ENCODE assay signal across 8 cellular contexts in the genomic region with DNA sequence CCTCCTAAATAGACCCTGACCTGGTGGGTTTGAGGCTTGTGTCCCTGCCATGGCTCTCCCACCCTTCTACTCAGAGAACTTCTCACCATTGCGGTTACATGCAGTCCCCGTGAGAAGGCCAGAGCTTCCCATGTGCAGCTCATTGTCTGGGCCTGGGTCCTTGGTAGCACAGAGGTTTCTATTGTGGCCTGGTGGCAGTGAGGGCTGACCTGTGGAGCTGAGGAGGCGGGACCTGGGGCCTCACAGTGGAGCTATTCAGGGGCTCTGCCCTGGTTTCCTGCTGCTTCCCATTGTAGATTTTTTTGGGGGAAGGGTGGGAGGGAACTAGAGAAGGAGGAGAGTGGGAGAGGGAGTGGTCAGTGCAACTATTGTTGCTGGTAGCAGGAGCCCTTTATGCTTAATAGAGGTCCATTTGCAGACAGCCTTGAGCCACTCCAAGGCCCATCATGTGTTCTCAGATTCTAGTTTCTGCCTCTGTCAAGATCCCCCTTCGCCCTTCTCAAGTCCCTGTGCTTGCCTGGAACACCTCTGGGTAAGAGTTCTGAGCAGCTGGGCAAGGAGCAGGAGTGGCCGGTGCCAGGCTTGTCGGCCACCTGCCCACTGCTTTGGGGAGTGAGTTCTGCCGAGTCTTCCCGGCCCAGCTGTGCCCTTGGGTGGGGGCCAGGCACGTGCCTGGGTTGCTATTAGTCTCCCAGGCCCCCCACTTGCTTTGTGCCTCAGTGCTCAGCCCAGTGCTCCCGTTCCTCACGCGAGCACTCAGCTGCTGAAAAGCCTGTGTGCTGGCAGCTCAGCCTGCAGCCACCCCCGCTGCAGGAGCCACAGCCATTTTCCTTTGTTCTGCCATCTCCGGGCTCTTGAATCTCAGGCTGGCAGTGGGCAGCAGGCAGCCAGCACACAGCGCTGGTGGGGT. TPM values are rescaled to one million over a fixed set of nuclear protein-coding genes. Genes with fewer than 3 reads are reported as not detected.
DNase-seq lines count a peak whose midpoint lies in the region; ATAC-seq and TF ChIP-seq lines count a peak whose summit lies in the region.

No MANE protein-coding gene starts in this region.

- H3K9me3 ChIP-seq in SU-DHL-6 (ENCODE audit: insufficient read depth, low read length) (no peaks in the 10 kb centered on the region), fibroblast of lung (ENCODE audit: control insufficient read depth, insufficient read depth, low read depth, low read length) (no peaks in the 10 kb centered on the region), neural cell (ENCODE audit: low read length) (no peaks in the 10 kb centered on the region)

- no peak overlapping the region for H3K9ac ChIP-seq in SU-DHL-6 (ENCODE audit: low read length)
- no peak overlapping the region for H3K9ac ChIP-seq in fibroblast of lung (ENCODE audit: insufficient read depth, low read length)
- peak overlapping the region; percentile 66 for H3K9ac ChIP-seq in neural cell (ENCODE audit: low read length)

- TF ChIP-seq CTCF in SU-DHL-6 (IDR thresholded peaks at IDR 0.05; ENCODE audit: insufficient read depth, low read length, poor library complexity, severe bottlenecking) (no peak), fibroblast of lung (conservative IDR thresholded peaks at IDR 0.05 in 1 of 2, IDR thresholded peaks at IDR 0.05 in 1 of 2; ENCODE audit: low read depth in 1 of 2, low read length in 2 of 2) (no peak), neural cell (IDR thresholded peaks at IDR 0.05; ENCODE audit: poor library complexity, severe bottlenecking) (no peak)

- H3K4me3 ChIP-seq in SU-DHL-6 (ENCODE audit: insufficient read depth, low read length, poor library complexity, severe bottlenecking) (no peak overlapping the region), fibroblast of lung (replicated peaks in 1 of 4; ENCODE audit: control extremely low read depth in 1 of 4, insufficient read depth in 1 of 4, low read depth in 3 of 4, low read length in 4 of 4) (no peak overlapping the region), neural cell (ENCODE audit: low read length) (peak overlapping the region; percentile 50)

- H4K20me1 ChIP-seq in SU-DHL-6 (ENCODE audit: low read depth, low read length) (no peaks in the 10 kb centered on the region; the same call in 1 of the 2 replicates), fibroblast of lung (ENCODE audit: control insufficient read depth, extremely low read depth, insufficient read depth, low read length) (no peaks in the 10 kb centered on the region), neural cell (ENCODE audit: insufficient read depth) (no peaks in the 10 kb centered on the region)

- no peak for ATAC-seq in GM21717 (IDR thresholded peaks at IDR 0.05; ENCODE audit: unreplicated experiment)
- ATAC-seq in HG03565 (IDR thresholded peaks at IDR 0.05; ENCODE audit: unreplicated experiment) = no peak

- no peaks in the 10 kb centered on the region for H3K36me3 ChIP-seq in SU-DHL-6 (ENCODE audit: low read length)
- H3K36me3 ChIP-seq in fibroblast of lung (ENCODE audit: control insufficient read depth, insufficient read depth, low read length) = no peaks in the 10 kb centered on the region
- H3K36me3 ChIP-seq in neural cell (ENCODE audit: insufficient read depth, low read length) = no peaks in the 10 kb centered on the region

- H3K27ac ChIP-seq in SU-DHL-6 (ENCODE audit: low read depth, low read length) (peak overlapping the region; percentile 60), fibroblast of lung (ENCODE audit: insufficient read depth, low read length) (no peak overlapping the region), neural cell (ENCODE audit: low read length) (peak overlapping the region; percentile 71)

- H3K4me2 ChIP-seq in SU-DHL-6 (ENCODE audit: low read depth, low read length, poor library complexity, severe bottlenecking) = no peak overlapping the region
- H3K4me2 ChIP-seq in fibroblast of lung (ENCODE audit: extremely low read depth, insufficient read depth, low read length) = peak overlapping the region; percentile 4
- H3K4me2 ChIP-seq in neural cell (ENCODE audit: low read length) = no peak overlapping the region

- H3F3A ChIP-seq in SU-DHL-6 (ENCODE audit: insufficient read depth) (no peaks in the 10 kb centered on the region), neural cell (ENCODE audit: insufficient read depth, low read length, poor library complexity, severe bottlenecking) (no peaks in the 10 kb centered on the region)

- H3K27me3 ChIP-seq in SU-DHL-6 (ENCODE audit: low read length) = no peaks in the 10 kb centered on the region
- H3K27me3 ChIP-seq in fibroblast of lung (ENCODE audit: control insufficient read depth, insufficient read depth, low read length) = no peaks in the 10 kb centered on the region
- no peaks in the 10 kb centered on the region for H3K27me3 ChIP-seq in neural cell (ENCODE audit: insufficient read depth, low read depth, low read length)

- TF ChIP-seq RAD21 in neural cell (conservative IDR thresholded peaks at IDR 0.05) = no peak

- H2AFZ ChIP-seq in SU-DHL-6 (ENCODE audit: low read depth, low read length, severe bottlenecking) = no peak overlapping the region
- H2AFZ ChIP-seq in fibroblast of lung (ENCODE audit: low read length) = no peak overlapping the region
- peak overlapping the region; percentile 92 for H2AFZ ChIP-seq in neural cell (ENCODE audit: low read depth, low read length)

- TF ChIP-seq EP300 in neural cell (conservative IDR thresholded peaks at IDR 0.05; ENCODE audit: poor library complexity, severe bottlenecking) = no peak

- H3K4me1 ChIP-seq in fibroblast of lung (ENCODE audit: control insufficient read depth, extremely low read depth, insufficient read depth, low read length) = peaks cover 36% of the 10 kb centered on the region

- H3K9me2 ChIP-seq in SU-DHL-6 (replicated peaks; ENCODE audit: insufficient read depth, low read length) = no peaks in the 10 kb centered on the region
- H3K9me2 ChIP-seq in neural cell (ENCODE audit: insufficient read depth, low read length) = no peaks in the 10 kb centered on the region

- H3K79me2 ChIP-seq in SU-DHL-6 (ENCODE audit: insufficient read depth, low read length) (no peaks in the 10 kb centered on the region), fibroblast of lung (ENCODE audit: control insufficient read depth, insufficient read depth, low read length) (peaks cover 65% of the 10 kb centered on the region), neural cell (replicated peaks; ENCODE audit: insufficient read depth, low read length) (peaks cover 82% of the 10 kb centered on the region)

- peak; percentile 9 for DNase-seq in NCI-H748 (lab: John Stamatoyannopoulos, UW; ENCODE audit: unreplicated experiment)
- no peak for DNase-seq in NCI-H748 treated with DMSO at 0.1 percent for 48 hours (lab: John Stamatoyannopoulos, UW)
- DNase-seq in fibroblast of lung (ENCODE audit: low read depth in 2 of 2) = peak in 1 of 2 donors; percentile 59
- no peak for DNase-seq in HuH-7.5 (ENCODE audit: low spot score)

TF ChIP-seq in neural cell, 6 proteins besides CTCF, POLR2A, EP300 and RAD21:
- TF ChIP-seq POLR2AphosphoS5 (IDR thresholded peaks at IDR 0.05) (no peak), MXI1 (conservative IDR thresholded peaks at IDR 0.05; ENCODE audit: poor library complexity, severe bottlenecking) (peak; percentile 23)
- TF ChIP-seq, protein P1, sequence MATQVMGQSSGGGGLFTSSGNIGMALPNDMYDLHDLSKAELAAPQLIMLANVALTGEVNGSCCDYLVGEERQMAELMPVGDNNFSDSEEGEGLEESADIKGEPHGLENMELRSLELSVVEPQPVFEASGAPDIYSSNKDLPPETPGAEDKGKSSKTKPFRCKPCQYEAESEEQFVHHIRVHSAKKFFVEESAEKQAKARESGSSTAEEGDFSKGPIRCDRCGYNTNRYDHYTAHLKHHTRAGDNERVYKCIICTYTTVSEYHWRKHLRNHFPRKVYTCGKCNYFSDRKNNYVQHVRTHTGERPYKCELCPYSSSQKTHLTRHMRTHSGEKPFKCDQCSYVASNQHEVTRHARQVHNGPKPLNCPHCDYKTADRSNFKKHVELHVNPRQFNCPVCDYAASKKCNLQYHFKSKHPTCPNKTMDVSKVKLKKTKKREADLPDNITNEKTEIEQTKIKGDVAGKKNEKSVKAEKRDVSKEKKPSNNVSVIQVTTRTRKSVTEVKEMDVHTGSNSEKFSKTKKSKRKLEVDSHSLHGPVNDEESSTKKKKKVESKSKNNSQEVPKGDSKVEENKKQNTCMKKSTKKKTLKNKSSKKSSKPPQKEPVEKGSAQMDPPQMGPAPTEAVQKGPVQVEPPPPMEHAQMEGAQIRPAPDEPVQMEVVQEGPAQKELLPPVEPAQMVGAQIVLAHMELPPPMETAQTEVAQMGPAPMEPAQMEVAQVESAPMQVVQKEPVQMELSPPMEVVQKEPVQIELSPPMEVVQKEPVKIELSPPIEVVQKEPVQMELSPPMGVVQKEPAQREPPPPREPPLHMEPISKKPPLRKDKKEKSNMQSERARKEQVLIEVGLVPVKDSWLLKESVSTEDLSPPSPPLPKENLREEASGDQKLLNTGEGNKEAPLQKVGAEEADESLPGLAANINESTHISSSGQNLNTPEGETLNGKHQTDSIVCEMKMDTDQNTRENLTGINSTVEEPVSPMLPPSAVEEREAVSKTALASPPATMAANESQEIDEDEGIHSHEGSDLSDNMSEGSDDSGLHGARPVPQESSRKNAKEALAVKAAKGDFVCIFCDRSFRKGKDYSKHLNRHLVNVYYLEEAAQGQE (IDR thresholded peaks at IDR 0.05; ENCODE audit: borderline replicate concordance) = peak; percentile 47

RNA-seq across cellular contexts. Expression of a gene that starts 10.7 kb away (rescaled TPM):
- 5.6 and 12.1 TPM in 2 replicates for total RNA-seq in fibroblast of lung
- polyA plus RNA-seq in fibroblast of lung (30.9 and 50.0 TPM in 2 replicates), neural cell (26.3 and 31.5 TPM in 2 replicates)
- 25.5 and 41.9 TPM in 2 replicates for polyA plus RNA-seq in fibroblast of lung (2012)
- polyA minus RNA-seq in fibroblast of lung (ENCODE audit: low replicate concordance) (34.8 and 96.2 TPM in 2 replicates), neural cell (27.0 and 33.2 TPM in 2 replicates)

RNA-seq across cellular contexts. Expression of a gene that starts 56.5 kb away (rescaled TPM):
- total RNA-seq in fibroblast of lung = 13.9 and 19.2 TPM in 2 replicates
- polyA plus RNA-seq in fibroblast of lung = 1.6 and 2.2 TPM in 2 replicates
- 1.5 and 1.7 TPM in 2 replicates for polyA plus RNA-seq in fibroblast of lung (2012)
- not detected in 2 replicates for polyA minus RNA-seq in fibroblast of lung (ENCODE audit: low replicate concordance)
- 56.3 and 60.5 TPM in 2 replicates for polyA plus RNA-seq in neural cell
- 36.0 and 37.6 TPM in 2 replicates for polyA minus RNA-seq in neural cell

Comparison
In these comparisons a context has a peak if more than half of its experiments do, and no peak if none do; other contexts are left out.
1. RNA of a gene that starts 56.5 kb away (polyA plus RNA-seq): 56.3 to 60.5 TPM in neural cell; 1.5 to 2.2 TPM in fibroblast of lung; every median in the first group is over 10 times any median in the second.